ENCODE assay signal across 1 cellular context in the genomic region with DNA sequence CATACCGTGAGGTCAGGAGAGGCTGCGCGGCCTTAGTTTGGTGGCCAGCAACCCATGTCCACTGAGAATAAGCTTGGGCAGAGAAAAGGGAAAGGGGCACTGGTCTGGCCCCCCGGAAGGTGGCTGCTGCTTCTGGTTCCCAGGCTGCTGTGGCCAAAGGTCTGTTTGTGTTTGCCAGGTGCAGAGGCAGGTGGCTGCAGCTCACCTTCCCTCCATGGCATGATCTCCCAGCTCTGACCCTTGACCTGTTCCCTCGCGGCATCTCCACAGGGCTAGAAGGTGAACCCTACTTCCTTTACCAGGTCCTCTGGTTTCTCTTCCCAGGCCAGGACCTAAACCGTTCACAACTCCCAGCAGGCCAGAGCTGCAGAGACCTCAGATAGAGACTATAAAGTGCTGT.
TF ChIP-seq lines count a peak whose summit lies in the region.

No MANE protein-coding gene starts in this region.

TF ChIP-seq in IMR-90, 13 proteins besides CTCF, POLR2A, EP300 and RAD21:
- no peak for TF ChIP-seq BHLHE40 (IDR thresholded peaks at IDR 0.05; ENCODE audit: low read depth, low read length)
- TF ChIP-seq SMC3 (IDR thresholded peaks at IDR 0.05; ENCODE audit: low read depth, low read length) = no peak
- no peak for TF ChIP-seq MAZ (IDR thresholded peaks at IDR 0.05; ENCODE audit: borderline replicate concordance, low read depth, low read length)
- no peak for TF ChIP-seq CEBPB (IDR thresholded peaks at IDR 0.05; ENCODE audit: low read depth, low read length)
- TF ChIP-seq, protein P1, sequence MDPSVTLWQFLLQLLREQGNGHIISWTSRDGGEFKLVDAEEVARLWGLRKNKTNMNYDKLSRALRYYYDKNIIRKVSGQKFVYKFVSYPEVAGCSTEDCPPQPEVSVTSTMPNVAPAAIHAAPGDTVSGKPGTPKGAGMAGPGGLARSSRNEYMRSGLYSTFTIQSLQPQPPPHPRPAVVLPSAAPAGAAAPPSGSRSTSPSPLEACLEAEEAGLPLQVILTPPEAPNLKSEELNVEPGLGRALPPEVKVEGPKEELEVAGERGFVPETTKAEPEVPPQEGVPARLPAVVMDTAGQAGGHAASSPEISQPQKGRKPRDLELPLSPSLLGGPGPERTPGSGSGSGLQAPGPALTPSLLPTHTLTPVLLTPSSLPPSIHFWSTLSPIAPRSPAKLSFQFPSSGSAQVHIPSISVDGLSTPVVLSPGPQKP (IDR thresholded peaks at IDR 0.05; ENCODE audit: borderline replicate concordance, low read depth, low read length) = no peak
- TF ChIP-seq MXI1 (IDR thresholded peaks at IDR 0.05; ENCODE audit: borderline replicate concordance, low read depth, low read length) = no peak
- TF ChIP-seq FOS (IDR thresholded peaks at IDR 0.05; ENCODE audit: low read depth, low read length) = no peak
- TF ChIP-seq, protein P2, sequence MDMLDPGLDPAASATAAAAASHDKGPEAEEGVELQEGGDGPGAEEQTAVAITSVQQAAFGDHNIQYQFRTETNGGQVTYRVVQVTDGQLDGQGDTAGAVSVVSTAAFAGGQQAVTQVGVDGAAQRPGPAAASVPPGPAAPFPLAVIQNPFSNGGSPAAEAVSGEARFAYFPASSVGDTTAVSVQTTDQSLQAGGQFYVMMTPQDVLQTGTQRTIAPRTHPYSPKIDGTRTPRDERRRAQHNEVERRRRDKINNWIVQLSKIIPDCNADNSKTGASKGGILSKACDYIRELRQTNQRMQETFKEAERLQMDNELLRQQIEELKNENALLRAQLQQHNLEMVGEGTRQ (IDR thresholded peaks at IDR 0.05; ENCODE audit: low read depth, low read length) = no peak
- TF ChIP-seq RFX5 (IDR thresholded peaks at IDR 0.05; ENCODE audit: low read depth, low read length) = no peak
- no peak for TF ChIP-seq NFE2L2 (IDR thresholded peaks at IDR 0.05; ENCODE audit: low read depth, low read length)
- TF ChIP-seq MAFK (IDR thresholded peaks at IDR 0.05; ENCODE audit: low read depth, low read length) = no peak
- TF ChIP-seq RCOR1 (IDR thresholded peaks at IDR 0.05; ENCODE audit: insufficient replicate concordance, low read length) = no peak
- TF ChIP-seq CHD1 (IDR thresholded peaks at IDR 0.05; ENCODE audit: low read depth, low read length) = no peak
